6 cellular contexts compared by ENCODE assay signal in genomic region chr19:38375748-38376147, GRCh38. TPM values are rescaled to one million over a fixed set of nuclear protein-coding genes. Genes with fewer than 3 reads are reported as not detected.
DNase-seq lines count a peak whose midpoint lies in the region; ATAC-seq and TF ChIP-seq lines count a peak whose summit lies in the region.

No MANE protein-coding gene starts in this region.

- H3K27ac ChIP-seq in left ventricle myocardium inferior (replicated peaks) (peak overlapping the region; percentile 93), uterus (no peak overlapping the region)

- intact Hi-C loops in left ventricle myocardium inferior (cut with micrococcal nuclease) (no loop called here), uterus (cut with DNase I; ENCODE audit: low total_unique reads) (no loop called here)

- TF ChIP-seq CTCF in left ventricle myocardium inferior (IDR thresholded peaks at IDR 0.05; ENCODE audit: borderline replicate concordance) (no peak), uterus (IDR thresholded peaks at IDR 0.05) (no peak)

- no peaks in the 10 kb centered on the region for H3K9me3 ChIP-seq in left ventricle myocardium inferior (replicated peaks)
- H3K9me3 ChIP-seq in uterus: no peaks in the 10 kb centered on the region

- no peak for TF ChIP-seq POLR2A in uterus (IDR thresholded peaks at IDR 0.05)

- peak overlapping the region; percentile 98 for H3K4me3 Mint-ChIP-seq in activated naive CD4-positive, alpha-beta T cell treated with anti-CD3 and anti-CD28 coated beads, Interleukin-2, amount 50 U/mL, for 24 hours

- no peak for DNase-seq in activated naive CD4-positive, alpha-beta T cell treated with anti-CD3 and anti-CD28 coated beads, Interleukin-2, amount 50 U/mL, for 16 hours
- DNase-seq in left ventricle myocardium inferior: peak; percentile 53
- DNase-seq in uterus: no peak
- DNase-seq in NCI-H2107 (lab: John Stamatoyannopoulos, UW): no peak

- no peaks in the 10 kb centered on the region for H3K9me3 Mint-ChIP-seq in activated naive CD4-positive, alpha-beta T cell treated with anti-CD3 and anti-CD28 coated beads, Interleukin-2, amount 50 U/mL, for 24 hours

- H3K27ac Mint-ChIP-seq in activated naive CD4-positive, alpha-beta T cell treated with anti-CD3 and anti-CD28 coated beads, Interleukin-2, amount 50 U/mL, for 24 hours: no peak overlapping the region

- H3K36me3 Mint-ChIP-seq in activated naive CD4-positive, alpha-beta T cell treated with anti-CD3 and anti-CD28 coated beads, Interleukin-2, amount 50 U/mL, for 24 hours: peaks cover 20% of the 10 kb centered on the region

- H3K36me3 ChIP-seq in left ventricle myocardium inferior: peaks cover 43% of the 10 kb centered on the region
- H3K36me3 ChIP-seq in uterus: no peaks in the 10 kb centered on the region

- peaks cover 1% of the 10 kb centered on the region for H3K27me3 Mint-ChIP-seq in activated naive CD4-positive, alpha-beta T cell treated with anti-CD3 and anti-CD28 coated beads, Interleukin-2, amount 50 U/mL, for 24 hours

- H3K27me3 ChIP-seq in left ventricle myocardium inferior (ENCODE audit: low read depth) (no peaks in the 10 kb centered on the region), uterus (no peaks in the 10 kb centered on the region)

- H3K4me3 ChIP-seq in left ventricle myocardium inferior: peak overlapping the region; percentile 86
- peak overlapping the region; percentile 85 to 93 for H3K4me3 ChIP-seq in uterus

- no peak for ATAC-seq in GM18861 (IDR thresholded peaks at IDR 0.05; ENCODE audit: unreplicated experiment)

- H3K4me1 ChIP-seq in left ventricle myocardium inferior (peaks cover 44% of the 10 kb centered on the region), uterus (peaks cover 3 to 15% of the 10 kb centered on the region in 2 donors)

- peaks cover 32% of the 10 kb centered on the region for H3K4me1 Mint-ChIP-seq in activated naive CD4-positive, alpha-beta T cell treated with anti-CD3 and anti-CD28 coated beads, Interleukin-2, amount 50 U/mL, for 24 hours

RNA-seq across cellular contexts. Expression of gene PSMD8, which starts 1.4 kb away (rescaled TPM):
- 349 TPM for total RNA-seq in left ventricle myocardium inferior
- total RNA-seq in uterus: 100 to 1,000 TPM in 3 of 4 donors, 10 to 100 TPM in 1; 67.4 to 156 (median 128) TPM

RNA-seq across cellular contexts. Expression of gene GGN, which starts 12.1 kb away (rescaled TPM):
- total RNA-seq in left ventricle myocardium inferior (not detected), uterus (under 1 TPM in 1 of 4 donors, not detected in 3; 0.82 TPM)

RNA-seq across cellular contexts. Expression of gene SPRED3, which starts 12.7 kb away (rescaled TPM):
- total RNA-seq in left ventricle myocardium inferior (0.71 TPM), uterus (1 to 10 TPM in 1 of 4 donors, under 1 TPM in 1, not detected in 2; 0.88 to 5.7 TPM)

RNA-seq across cellular contexts. Expression of gene FAM98C, which starts 27.1 kb away (rescaled TPM):
- total RNA-seq in left ventricle myocardium inferior (11.5 TPM), uterus (10 to 100 TPM in 2 of 4 donors, 1 to 10 TPM in 2; 2.1 to 21.1 (median 11.7) TPM)

RNA-seq across cellular contexts. Expression of gene CATSPERG, which starts 40.1 kb away (rescaled TPM):
- 1.4 TPM for total RNA-seq in left ventricle myocardium inferior
- total RNA-seq in uterus: 10 to 100 TPM in 3 of 4 donors, not detected in 1; 10.6 to 95.3 (median 19.3) TPM
